20 cellular contexts compared by ENCODE assay signal in genomic region chr6:87297115-87297514, GRCh38. TPM values are rescaled to one million over a fixed set of nuclear protein-coding genes. Genes with fewer than 3 reads are reported as not detected.
"Had no signal": no experiment of that assay in that cellular context is flagged by ENCODE, and none has a peak within 500 bp of the region (broad histone marks: within the 10 kb centered on the region; RNA-seq: fewer than 3 reads in every experiment).

No MANE protein-coding gene starts in this region.

- H3K4me3 ChIP-seq: gastrocnemius medialis, left ventricle myocardium inferior, prostate gland, right atrium auricular region had no signal

- DNase-seq: activated CD4-positive, alpha-beta T cell treated with anti-CD3 and anti-CD28 coated beads, Interleukin-2, amount 10 ng/mL, durations not matched to agents 24 days and 14 days; activated CD8-positive, alpha-beta T cell treated with anti-CD3 and anti-CD28 coated beads for 36 hours; activated naive CD4-positive, alpha-beta T cell treated with anti-CD3 and anti-CD28 coated beads for 36 hours; activated T-cell treated with anti-CD3 and anti-CD28 coated beads, Interleukin-2, amount 50 U/mL, for 24 hours; cerebellar nuclear complex; effector memory CD4-positive, alpha-beta T cell; gastrocnemius medialis; head of caudate nucleus; left ventricle myocardium inferior; small intestine; stimulated activated CD4-positive, alpha-beta T cell treated with anti-CD3 and anti-CD28 coated beads, Interleukin-15, amount 100 ng/mL, for 24 hours; stimulated activated CD4-positive, alpha-beta T cell treated with anti-CD3 and anti-CD28 coated beads, Interleukin-4, amount 100 ng/mL, for 1 hour; stimulated activated naive CD8-positive, alpha-beta T cell treated with anti-CD3 and anti-CD28 coated beads, Interleukin-15, amount 100 ng/mL, for 72 hours had no signal

- ATAC-seq: activated CD8-positive, alpha-beta T cell treated with anti-CD3 and anti-CD28 coated beads for 36 hours; gastrocnemius medialis; stimulated activated naive CD8-positive, alpha-beta T cell treated with anti-CD3 and anti-CD28 coated beads, Interleukin-15, amount 100 ng/mL, for 72 hours had no signal

- H3K4me1 ChIP-seq: gastrocnemius medialis, left ventricle myocardium inferior, prostate gland, right atrium auricular region had no signal

- H3K27ac ChIP-seq: gastrocnemius medialis, left ventricle myocardium inferior, prostate gland, right atrium auricular region had no signal

- H3K36me3 ChIP-seq: gastrocnemius medialis, left ventricle myocardium inferior, prostate gland, right atrium auricular region had no signal

- H3K9me3 ChIP-seq: gastrocnemius medialis, left ventricle myocardium inferior, prostate gland, right atrium auricular region had no signal

- H3K27me3 ChIP-seq: gastrocnemius medialis, right atrium auricular region had no signal

RNA-seq across cellular contexts. Expression of gene GJB7, which starts 32.0 kb away (rescaled TPM):
- total RNA-seq: activated CD4-positive, alpha-beta T cell treated with anti-CD3 and anti-CD28 coated beads, Interleukin-2, amount 10 ng/mL, durations not matched to agents 24 days and 14 days; activated CD8-positive, alpha-beta T cell treated with anti-CD3 and anti-CD28 coated beads for 36 hours; activated naive CD4-positive, alpha-beta T cell treated with anti-CD3 and anti-CD28 coated beads for 36 hours; activated T-helper 2 cell treated with anti-CD3 and anti-CD28 coated beads, Interferon-gamma antibody, Interleukin-2, Interleukin-4, amounts not matched to agents 10 μg/mL and 5 μg/mL and 100 μg/mL, durations not matched to agents 14 hours and 24 hours and 36 hours; bronchial epithelial cell; endothelial cell of umbilical vein; gastrocnemius medialis; kidney epithelial cell; left ventricle myocardium inferior; prostate gland; right atrium auricular region; temporal lobe had no signal
- polyA plus RNA-seq: endothelial cell of umbilical vein, small intestine had no signal
